ENCODE assay signal across 8 cellular contexts in genomic region chr13:77696006-77696862, GRCh38. TPM values are rescaled to one million over a fixed set of nuclear protein-coding genes. Genes with fewer than 3 reads are reported as not detected.
DNase-seq lines count a peak whose midpoint lies in the region; ATAC-seq and TF ChIP-seq lines count a peak whose summit lies in the region.

No MANE protein-coding gene starts in this region.

- peak overlapping the region; percentile 86 for H3K4me3 Mint-ChIP-seq in CD4-positive, alpha-beta T cell
- peak overlapping the region; percentile 68 for H3K4me3 Mint-ChIP-seq in activated CD8-positive, alpha-beta T cell treated with anti-CD3 and anti-CD28 coated beads for 36 hours
- H3K4me3 Mint-ChIP-seq in memory B cell, result peak overlapping the region; percentile 69

- POLR2A ChIA-PET in CD4-positive, alpha-beta T cell (lab: Charles Lee), result interaction anchor here (0.8 to 2.6 kb wide), 8 partner anchors 16 to 810 kb away, joined by 3 to 53 read pairs (median 4); partner anchors contain the start of genes CLN5, FBXL3, KCTD12 and MYCBP2
- POLR2A ChIA-PET in activated CD8-positive, alpha-beta T cell treated with anti-CD3 and anti-CD28 coated beads for 36 hours (lab: Charles Lee), result interaction anchor here (0.5 to 2.2 kb wide), 3 partner anchors 11 to 53 kb away, joined by 3 to 7 read pairs (median 3); no protein-coding TSS in a partner anchor

- peaks cover 43% of the 10 kb centered on the region for H3K4me1 Mint-ChIP-seq in CD4-positive, alpha-beta T cell (ENCODE audit: low read depth)
- H3K4me1 Mint-ChIP-seq in activated CD8-positive, alpha-beta T cell treated with anti-CD3 and anti-CD28 coated beads for 36 hours (ENCODE audit: low read depth), result peaks cover 31% of the 10 kb centered on the region
- peaks cover 20% of the 10 kb centered on the region for H3K4me1 Mint-ChIP-seq in memory B cell

- ATAC-seq in CD4-positive, alpha-beta T cell (ENCODE audit: poor library complexity), result peak; percentile 4
- ATAC-seq in GM19452 (IDR thresholded peaks at IDR 0.05; ENCODE audit: unreplicated experiment), result peak; percentile 15
- ATAC-seq in activated CD8-positive, alpha-beta T cell treated with anti-CD3 and anti-CD28 coated beads for 36 hours, result no peak
- ATAC-seq in memory B cell (ENCODE audit: low read depth), result no peak
- ATAC-seq in HG02938 (IDR thresholded peaks at IDR 0.05; ENCODE audit: unreplicated experiment), result no peak
- no peak for ATAC-seq in HG02588 (IDR thresholded peaks at IDR 0.05; ENCODE audit: unreplicated experiment)
- ATAC-seq in HG03457 (IDR thresholded peaks at IDR 0.05; ENCODE audit: unreplicated experiment), result no peak
- ATAC-seq in HG03432 (IDR thresholded peaks at IDR 0.05; ENCODE audit: unreplicated experiment), result no peak

- H3K36me3 Mint-ChIP-seq in CD4-positive, alpha-beta T cell (ENCODE audit: low read depth), result peaks cover 5% of the 10 kb centered on the region
- peaks cover 1% of the 10 kb centered on the region for H3K36me3 Mint-ChIP-seq in activated CD8-positive, alpha-beta T cell treated with anti-CD3 and anti-CD28 coated beads for 36 hours (ENCODE audit: low read depth)
- H3K36me3 Mint-ChIP-seq in memory B cell, result no peaks in the 10 kb centered on the region

- TF ChIP-seq CTCF in CD4-positive, alpha-beta T cell (IDR thresholded peaks at IDR 0.05), result no peak
- no peak for TF ChIP-seq CTCF in activated CD8-positive, alpha-beta T cell treated with anti-CD3 and anti-CD28 coated beads for 36 hours (IDR thresholded peaks at IDR 0.05)

- no peaks in the 10 kb centered on the region for H3K9me3 ChIP-seq in CD4-positive, alpha-beta T cell (ENCODE audit: control insufficient read depth, low read length)

- no peaks in the 10 kb centered on the region for H3K27me3 ChIP-seq in CD4-positive, alpha-beta T cell (ENCODE audit: control insufficient read depth, insufficient read depth, low read length)

- CTCF ChIA-PET in CD4-positive, alpha-beta T cell (lab: Charles Lee), result interaction anchor here (0.7 to 1.5 kb wide), 4 partner anchors 9 to 811 kb away, joined by 3 to 4 read pairs (median 4); no protein-coding TSS in a partner anchor
- CTCF ChIA-PET in activated CD8-positive, alpha-beta T cell treated with anti-CD3 and anti-CD28 coated beads for 36 hours (lab: Charles Lee), result interaction anchor here (0.7 to 1.5 kb wide), 5 partner anchors 30 to 367 kb away, joined by 3 to 4 read pairs (median 3); no protein-coding TSS in a partner anchor

- H3K9me3 Mint-ChIP-seq in CD4-positive, alpha-beta T cell, result no peaks in the 10 kb centered on the region
- no peaks in the 10 kb centered on the region for H3K9me3 Mint-ChIP-seq in activated CD8-positive, alpha-beta T cell treated with anti-CD3 and anti-CD28 coated beads for 36 hours
- no peaks in the 10 kb centered on the region for H3K9me3 Mint-ChIP-seq in memory B cell

- DNase-seq in CD4-positive, alpha-beta T cell, result no peak
- no peak for DNase-seq in activated CD8-positive, alpha-beta T cell treated with anti-CD3 and anti-CD28 coated beads for 36 hours
- DNase-seq in memory B cell (ENCODE audit: low spot score in 2 of 2), result peak; percentile 12 to 18

- H3K27ac ChIP-seq in CD4-positive, alpha-beta T cell (ENCODE audit: low read depth, low read length), result peak overlapping the region; percentile 71

- intact Hi-C loops in CD4-positive, alpha-beta T cell (cut with DNase I, micrococcal nuclease), result loop anchor here (2.0 to 10.0 kb wide), 8 partner anchors 51 to 1709 kb away; partner anchors contain the start of genes FBXL3 (in 2 of the 2), CLN5 (in 1 of the 2), KCTD12 (in 1 of the 2) and MYCBP2 (in 1 of the 2)
- intact Hi-C loops in activated CD8-positive, alpha-beta T cell treated with anti-CD3 and anti-CD28 coated beads for 36 hours (cut with micrococcal nuclease), result loop anchor here (5.0 to 10.0 kb wide), 3 partner anchors 36 to 671 kb away; partner anchors contain the start of gene FBXL3

- peak overlapping the region; percentile 64 for H3K27ac Mint-ChIP-seq in CD4-positive, alpha-beta T cell
- H3K27ac Mint-ChIP-seq in activated CD8-positive, alpha-beta T cell treated with anti-CD3 and anti-CD28 coated beads for 36 hours, result no peak overlapping the region
- H3K27ac Mint-ChIP-seq in memory B cell, result peak overlapping the region; percentile 93

- no peaks in the 10 kb centered on the region for H3K27me3 Mint-ChIP-seq in CD4-positive, alpha-beta T cell
- H3K27me3 Mint-ChIP-seq in activated CD8-positive, alpha-beta T cell treated with anti-CD3 and anti-CD28 coated beads for 36 hours, result no peaks in the 10 kb centered on the region
- no peaks in the 10 kb centered on the region for H3K27me3 Mint-ChIP-seq in memory B cell

RNA-seq across cellular contexts. Expression of gene SLAIN1, which starts 1.3 kb away (rescaled TPM):
- 10 to 100 TPM; 41.2 to 42.5 TPM for total RNA-seq in CD4-positive, alpha-beta T cell
- total RNA-seq in activated CD8-positive, alpha-beta T cell treated with anti-CD3 and anti-CD28 coated beads for 36 hours, result 10 to 100 TPM; 26.5 to 32.0 TPM

Comparison
In these comparisons a context has a peak if more than half of its experiments do, and no peak if none do; other contexts are left out.
1. ATAC-seq: peak in CD4-positive, alpha-beta T cell (single experiment) and GM19452 (single experiment); none in activated CD8-positive, alpha-beta T cell treated with anti-CD3 and anti-CD28 coated beads for 36 hours (single experiment), memory B cell (single experiment), HG02938 (single experiment), HG02588 (single experiment), HG03457 (single experiment) and HG03432 (single experiment).
2. DNase-seq: peak in memory B cell (2 of 2); none in CD4-positive, alpha-beta T cell (0 of 10) and activated CD8-positive, alpha-beta T cell treated with anti-CD3 and anti-CD28 coated beads for 36 hours (single experiment).
3. Peak in every context shown above with its lines, with median percentiles within 50 percentile points of each other: H3K4me3 Mint-ChIP-seq.